Comparison of ENCODE assay signal across 8 cellular contexts in genomic region chr15:30953731-30954378, GRCh38. TPM values are rescaled to one million over a fixed set of nuclear protein-coding genes. Genes with fewer than 3 reads are reported as not detected.
DNase-seq lines count a peak whose midpoint lies in the region; ATAC-seq and TF ChIP-seq lines count a peak whose summit lies in the region.

No MANE protein-coding gene starts in this region.

- TF ChIP-seq CTCF in heart right ventricle (IDR thresholded peaks at IDR 0.05), result no peak

- no peaks in the 10 kb centered on the region for H3K27me3 Mint-ChIP-seq in activated naive CD4-positive, alpha-beta T cell treated with anti-CD3 and anti-CD28 coated beads, Interleukin-2, amount 10 ng/mL, durations not matched to agents 7 days and 5 days

- H3K9me3 ChIP-seq in heart right ventricle, result peaks cover 0 to 10% (median 0%) of the 10 kb centered on the region in 11 donors

- no peak for DNase-seq in activated naive CD4-positive, alpha-beta T cell treated with anti-CD3 and anti-CD28 coated beads, Interleukin-2, amount 10 ng/mL, durations not matched to agents 7 days and 5 days
- DNase-seq in activated naive CD4-positive, alpha-beta T cell treated with Interleukin-2 at 50 U/mL for 16 hours, result no peak
- peak; percentile 19 for DNase-seq in UCSD-AML1 (lab: John Stamatoyannopoulos, UW; ENCODE audit: unreplicated experiment)
- peak in 1 of 2 donors; percentile 25 for DNase-seq in heart right ventricle
- DNase-seq in substantia nigra (lab: John Stamatoyannopoulos, UW), result no peak
- DNase-seq in NCI-H1105 (lab: John Stamatoyannopoulos, UW), result no peak
- DNase-seq in mucosa of gallbladder (ENCODE audit: low spot score), result no peak

- ATAC-seq in heart right ventricle (peak; percentile 43 to 85 (median 56)), GM18861 (IDR thresholded peaks at IDR 0.05; ENCODE audit: unreplicated experiment) (no peak)

- peaks cover 0 to 27% (median 17%) of the 10 kb centered on the region in 9 donors for H3K4me1 ChIP-seq in heart right ventricle

- H3K9me3 Mint-ChIP-seq in activated naive CD4-positive, alpha-beta T cell treated with anti-CD3 and anti-CD28 coated beads, Interleukin-2, amount 10 ng/mL, durations not matched to agents 7 days and 5 days, result peaks cover 3% of the 10 kb centered on the region

- H3K27ac ChIP-seq in heart right ventricle, result peak overlapping the region in 8 of 10 donors; percentile 9 to 53 (median 35)
- peak overlapping the region; percentile 44 for H3K27ac ChIP-seq in substantia nigra (ENCODE audit: low read depth, low read length, poor library complexity, severe bottlenecking)

- H3K36me3 ChIP-seq in heart right ventricle, result peaks cover 0 to 100% (median 91%) of the 10 kb centered on the region in 9 donors

- H3K36me3 Mint-ChIP-seq in activated naive CD4-positive, alpha-beta T cell treated with anti-CD3 and anti-CD28 coated beads, Interleukin-2, amount 10 ng/mL, durations not matched to agents 7 days and 5 days, result peaks cover 73% of the 10 kb centered on the region

- no peaks in the 10 kb centered on the region for H3K27me3 ChIP-seq in heart right ventricle

- intact Hi-C loops in heart right ventricle (cut with DNase I), result no loop called here

- H3K27ac Mint-ChIP-seq in activated naive CD4-positive, alpha-beta T cell treated with anti-CD3 and anti-CD28 coated beads, Interleukin-2, amount 10 ng/mL, durations not matched to agents 7 days and 5 days, result peak overlapping the region; percentile 77

- H3K4me3 ChIP-seq in heart right ventricle, result no peak overlapping the region

- 53 to 56% methylated on average over 7 of the region's 7 CpGs for WGBS in heart right ventricle, 2 donors

- H3K4me1 Mint-ChIP-seq in activated naive CD4-positive, alpha-beta T cell treated with anti-CD3 and anti-CD28 coated beads, Interleukin-2, amount 10 ng/mL, durations not matched to agents 7 days and 5 days, result peaks cover 7% of the 10 kb centered on the region

- H3K4me3 Mint-ChIP-seq in activated naive CD4-positive, alpha-beta T cell treated with anti-CD3 and anti-CD28 coated beads, Interleukin-2, amount 10 ng/mL, durations not matched to agents 7 days and 5 days, result no peak overlapping the region

- CTCF ChIA-PET in activated naive CD4-positive, alpha-beta T cell treated with anti-CD3 and anti-CD28 coated beads, Interleukin-2, amount 10 ng/mL, durations not matched to agents 7 days and 5 days (lab: Charles Lee), result no interaction called here

RNA-seq across cellular contexts. Expression of gene MTMR10, which starts 37.6 kb away (rescaled TPM):
- total RNA-seq in heart right ventricle (10 to 100 TPM; 17.3 to 50.1 (median 30.2) TPM), mucosa of gallbladder (28.3 TPM)
- polyA plus RNA-seq in heart right ventricle, result 10 to 100 TPM in 1 of 2 donors, 1 to 10 TPM in 1; 9.4 to 13.9 TPM

RNA-seq across cellular contexts. Expression of gene FAN1, which starts 50.1 kb away (rescaled TPM):
- total RNA-seq in heart right ventricle (10 to 100 TPM in 9 of 10 donors, 1 to 10 TPM in 1; 8.2 to 28.0 (median 16.9) TPM), mucosa of gallbladder (22.2 TPM)
- polyA plus RNA-seq in heart right ventricle, result 10 to 100 TPM in 1 of 2 donors, 1 to 10 TPM in 1; 8.2 to 14.4 TPM
